13 cellular contexts compared by ENCODE assay signal in the genomic region with DNA sequence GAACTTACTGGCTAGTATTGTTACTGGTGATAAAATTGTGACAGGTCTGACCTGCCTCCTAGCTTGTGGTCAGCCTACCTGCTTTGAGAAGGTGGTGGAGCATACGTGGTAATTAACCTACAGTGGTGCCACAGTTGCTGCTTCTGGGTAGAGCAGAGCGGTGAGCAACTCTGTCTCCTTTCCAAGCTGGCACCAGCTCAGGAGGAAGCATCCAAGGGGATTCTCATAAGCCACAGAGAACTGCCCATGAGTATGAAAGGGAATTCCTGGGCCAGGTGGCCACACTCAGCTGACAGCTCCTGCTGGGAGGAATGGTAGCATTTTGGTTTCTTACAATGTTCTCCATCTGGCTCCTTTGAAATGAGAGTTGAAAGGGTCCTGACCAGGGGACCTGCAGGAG. TPM values are rescaled to one million over a fixed set of nuclear protein-coding genes. Genes with fewer than 3 reads are reported as not detected.
DNase-seq lines count a peak whose midpoint lies in the region; ATAC-seq and TF ChIP-seq lines count a peak whose summit lies in the region.
"Had no signal": no experiment of that assay in that cellular context is flagged by ENCODE, and none has a peak within 500 bp of the region (broad histone marks: within the 10 kb centered on the region; RNA-seq: fewer than 3 reads in every experiment).

No MANE protein-coding gene starts in this region.

- TF ChIP-seq CTCF in SK-N-SH (IDR thresholded peaks at IDR 0.05) (no peak), suprapubic skin (IDR thresholded peaks at IDR 0.05) (no peak)

- H3K27ac ChIP-seq in SK-N-SH (ENCODE audit: low read depth in 2 of 2, low read length in 1 of 2) (peak overlapping the region in 1 of 2 experiments; percentile 97; a peak in 1 of 4 replicates), mesodermal cell (ENCODE audit: low read depth, low read length, severe bottlenecking) (peak overlapping the region; percentile 37), suprapubic skin (peak overlapping the region; percentile 69)

- TF ChIP-seq RAD21 in SK-N-SH (IDR thresholded peaks at IDR 0.05; ENCODE audit: low read length), result no peak

- POLR2A ChIA-PET in SK-N-SH (lab: Yijun Ruan, JAX), result no interaction called here

- no peaks in the 10 kb centered on the region for H3K36me3 ChIP-seq in SK-N-SH (replicated peaks in 1 of 2; ENCODE audit: control insufficient read depth in 1 of 2, insufficient read depth in 2 of 2, low read length in 1 of 2)
- H3K36me3 ChIP-seq in mesodermal cell (ENCODE audit: control insufficient read depth, insufficient read depth, low read length), result peaks cover 34% of the 10 kb centered on the region
- H3K36me3 ChIP-seq in suprapubic skin, result no peaks in the 10 kb centered on the region

- H3K9me3 ChIP-seq in SK-N-SH, result no peaks in the 10 kb centered on the region
- no peaks in the 10 kb centered on the region for H3K9me3 ChIP-seq in mesodermal cell (ENCODE audit: control insufficient read depth, low read length)
- H3K9me3 ChIP-seq in suprapubic skin, result no peaks in the 10 kb centered on the region

- no peak overlapping the region for H2AFZ ChIP-seq in SK-N-SH (ENCODE audit: low read depth)

- H3K4me1 ChIP-seq in SK-N-SH (ENCODE audit: control insufficient read depth in 1 of 2, insufficient read depth in 2 of 2, low read depth in 1 of 2, low read length in 1 of 2), result peaks cover 18 to 42% of the 10 kb centered on the region in 2 experiments
- H3K4me1 ChIP-seq in mesodermal cell (ENCODE audit: control insufficient read depth, insufficient read depth, low read length, poor library complexity, severe bottlenecking), result peaks cover 33% of the 10 kb centered on the region
- H3K4me1 ChIP-seq in suprapubic skin, result peaks cover 70% of the 10 kb centered on the region

- H3F3A ChIP-seq in SK-N-SH (replicated peaks; ENCODE audit: insufficient read depth), result peaks cover 21% of the 10 kb centered on the region

- 100% methylated on average over 1 of the region's 2 CpGs for WGBS in SK-N-SH (ENCODE audit: low lambda C conversion rate)
- WGBS in mesodermal cell (ENCODE audit: insufficient coverage in 2 of 2), 2 experiments, result 95 to 100% methylated on average over 2 of the region's 2 CpGs
- WGBS in suprapubic skin, result 50% methylated on average over 2 of the region's 2 CpGs

- peaks cover 94% of the 10 kb centered on the region for H3K79me2 ChIP-seq in SK-N-SH (ENCODE audit: insufficient read depth)

- H3K9ac ChIP-seq in SK-N-SH, result no peak overlapping the region

- H4K20me1 ChIP-seq in SK-N-SH (ENCODE audit: insufficient read depth), result peaks cover 32% of the 10 kb centered on the region

- DNase-seq in SK-N-SH (no peak), cerebellar nuclear complex (lab: John Stamatoyannopoulos, UW) (peak; percentile 21 to 62), suprapubic skin (ENCODE audit: low spot score in 2 of 2) (no peak), NCI-H1436 treated with DMSO at 0.1 percent for 48 hours (lab: John Stamatoyannopoulos, UW) (no peak)
- DNase-seq in stimulated activated CD4-positive, alpha-beta T cell treated with anti-CD3 and anti-CD28 coated beads, Interleukin-4, amount 100 ng/mL, for 4 hours, result no peak
- DNase-seq: activated naive CD8-positive, alpha-beta T cell treated with anti-CD3 and anti-CD28 coated beads, Interleukin-2, amount 50 U/mL, for 24 hours; cortex of kidney; NCI-H2029 treated with DMSO at 0.1 percent for 48 hours; NK-92 treated with Interleukin-12 subunit alpha and Interleukin-12 subunit beta, amount 100 ng/mL, for 24 hours had no signal

- ATAC-seq in SK-N-SH treated with all-trans-retinoic acid at 6 μM for 48 hours, result no peak
- ATAC-seq in HG03045 (IDR thresholded peaks at IDR 0.05; ENCODE audit: unreplicated experiment), result no peak
- ATAC-seq: WTC11 had no signal

- H3K4me2 ChIP-seq in SK-N-SH, result no peak overlapping the region

- TF ChIP-seq POLR2A in suprapubic skin (IDR thresholded peaks at IDR 0.05), result no peak

- H3K9me2 ChIP-seq in SK-N-SH, result no peaks in the 10 kb centered on the region

- CTCF ChIA-PET in SK-N-SH (lab: Yijun Ruan, JAX), result interaction anchor here (0.7 to 1.1 kb wide), 2 partner anchors 35 to 39 kb away, joined by 3 read pairs; partner anchors contain the start of gene ATP2B4

- TF ChIP-seq EP300 in SK-N-SH (IDR thresholded peaks at IDR 0.05; ENCODE audit: borderline replicate concordance in 1 of 2, low read depth in 1 of 2, low read length in 1 of 2) (no peak), suprapubic skin (IDR thresholded peaks at IDR 0.05) (no peak)

- H3K4me3 ChIP-seq in SK-N-SH (ENCODE audit: low read depth in 2 of 2, low read length in 1 of 2), result no peak overlapping the region
- no peak overlapping the region for H3K4me3 ChIP-seq in mesodermal cell (ENCODE audit: extremely low read depth, insufficient read depth, low read length, poor library complexity, severe bottlenecking)
- no peak overlapping the region for H3K4me3 ChIP-seq in suprapubic skin

- H3K27me3 ChIP-seq in SK-N-SH (ENCODE audit: insufficient read depth) (no peaks in the 10 kb centered on the region), suprapubic skin (no peaks in the 10 kb centered on the region)

TF ChIP-seq in SK-N-SH, 30 proteins besides CTCF, POLR2A, EP300 and RAD21 (continues in another document):
- no peak for TF ChIP-seq NFIC (IDR thresholded peaks at IDR 0.05; ENCODE audit: borderline replicate concordance)
- no peak for TF ChIP-seq RXRA (IDR thresholded peaks at IDR 0.05; ENCODE audit: borderline replicate concordance, low read depth)
- TF ChIP-seq, protein P1, sequence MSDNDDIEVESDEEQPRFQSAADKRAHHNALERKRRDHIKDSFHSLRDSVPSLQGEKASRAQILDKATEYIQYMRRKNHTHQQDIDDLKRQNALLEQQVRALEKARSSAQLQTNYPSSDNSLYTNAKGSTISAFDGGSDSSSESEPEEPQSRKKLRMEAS (IDR thresholded peaks at IDR 0.05; ENCODE audit: low read depth), result no peak
- TF ChIP-seq, protein P2, sequence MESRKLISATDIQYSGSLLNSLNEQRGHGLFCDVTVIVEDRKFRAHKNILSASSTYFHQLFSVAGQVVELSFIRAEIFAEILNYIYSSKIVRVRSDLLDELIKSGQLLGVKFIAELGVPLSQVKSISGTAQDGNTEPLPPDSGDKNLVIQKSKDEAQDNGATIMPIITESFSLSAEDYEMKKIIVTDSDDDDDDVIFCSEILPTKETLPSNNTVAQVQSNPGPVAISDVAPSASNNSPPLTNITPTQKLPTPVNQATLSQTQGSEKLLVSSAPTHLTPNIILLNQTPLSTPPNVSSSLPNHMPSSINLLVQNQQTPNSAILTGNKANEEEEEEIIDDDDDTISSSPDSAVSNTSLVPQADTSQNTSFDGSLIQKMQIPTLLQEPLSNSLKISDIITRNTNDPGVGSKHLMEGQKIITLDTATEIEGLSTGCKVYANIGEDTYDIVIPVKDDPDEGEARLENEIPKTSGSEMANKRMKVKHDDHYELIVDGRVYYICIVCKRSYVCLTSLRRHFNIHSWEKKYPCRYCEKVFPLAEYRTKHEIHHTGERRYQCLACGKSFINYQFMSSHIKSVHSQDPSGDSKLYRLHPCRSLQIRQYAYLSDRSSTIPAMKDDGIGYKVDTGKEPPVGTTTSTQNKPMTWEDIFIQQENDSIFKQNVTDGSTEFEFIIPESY (IDR thresholded peaks at IDR 0.05; ENCODE audit: borderline replicate concordance, low read depth), result no peak
- TF ChIP-seq TCF12 (IDR thresholded peaks at IDR 0.05), result peak; percentile 26; the same call in 1 of the 2 replicates
- no peak for TF ChIP-seq MEF2A (IDR thresholded peaks at IDR 0.05; ENCODE audit: borderline replicate concordance, low read depth)
- TF ChIP-seq GATA2 (CRISPR knock-in tag; IDR thresholded peaks at IDR 0.05), result no peak

TF ChIP-seq in SK-N-SH treated with all-trans-retinoic acid at 6 μM for 48 hours, 23 proteins besides CTCF, POLR2A, EP300 and RAD21 (continues in another document):
- no peak for TF ChIP-seq ZFP30 (CRISPR knock-in tag; IDR thresholded peaks at IDR 0.05)
- no peak for TF ChIP-seq ZFP3 (CRISPR knock-in tag; IDR thresholded peaks at IDR 0.05)
- no peak for TF ChIP-seq CSDC2 (CRISPR knock-in tag; IDR thresholded peaks at IDR 0.05)
- no peak for TF ChIP-seq TOX (CRISPR knock-in tag; IDR thresholded peaks at IDR 0.05; ENCODE audit: borderline replicate concordance)
- no peak for TF ChIP-seq OSR1 (CRISPR knock-in tag; IDR thresholded peaks at IDR 0.05)
- TF ChIP-seq GLIS3 (CRISPR knock-in tag; IDR thresholded peaks at IDR 0.05), result no peak
- no peak for TF ChIP-seq CREB5 (CRISPR knock-in tag; IDR thresholded peaks at IDR 0.05; ENCODE audit: low read depth)
- TF ChIP-seq TCF4 (CRISPR knock-in tag; IDR thresholded peaks at IDR 0.05; ENCODE audit: borderline replicate concordance), result no peak
- TF ChIP-seq PPARA (CRISPR knock-in tag; IDR thresholded peaks at IDR 0.05; ENCODE audit: borderline replicate concordance), result no peak
- no peak for TF ChIP-seq CSRNP3 (CRISPR knock-in tag; IDR thresholded peaks at IDR 0.05)
- no peak for TF ChIP-seq ZNF8 (CRISPR knock-in tag; IDR thresholded peaks at IDR 0.05)

RNA-seq across cellular contexts. Expression of gene ATP2B4, which starts 39.4 kb away (rescaled TPM):
- polyA plus RNA-seq in SK-N-SH (2012; rRNA removed), result 96.1 and 144 TPM in 2 replicates
- 88.6 and 104 TPM in 2 replicates for polyA plus RNA-seq in SK-N-SH (2012; cell fraction: cytosol; rRNA removed)
- polyA plus RNA-seq in SK-N-SH (2012; cell fraction: nucleus; rRNA removed), result 164 and 210 TPM in 2 replicates
- 84.7 TPM for polyA plus RNA-seq in mesodermal cell (2013, experiment 1 of 2)
- polyA plus RNA-seq in mesodermal cell (2013, experiment 2 of 2), result 79.8 TPM
- total RNA-seq in suprapubic skin, result 100 to 1,000 TPM; 164 to 220 (median 166) TPM

Comparison
In these comparisons a context has a peak if more than half of its experiments do, and no peak if none do; other contexts are left out.
1. DNase-seq: peak in cerebellar nuclear complex (2 of 2); none in SK-N-SH (single experiment), suprapubic skin (0 of 2), NCI-H1436 treated with DMSO at 0.1 percent for 48 hours (single experiment) and stimulated activated CD4-positive, alpha-beta T cell treated with anti-CD3 and anti-CD28 coated beads, Interleukin-4, amount 100 ng/mL, for 4 hours (0 of 2).